1 cellular context compared by ENCODE assay signal in genomic region chr14:104735830-104736642, GRCh38.
TF ChIP-seq lines count a peak whose summit lies in the region.

No MANE protein-coding gene starts in this region.

TF ChIP-seq in K562, 482 proteins besides CTCF, POLR2A, EP300 and RAD21:
- no peak for TF ChIP-seq TCF3 (CRISPR knock-in tag; IDR thresholded peaks at IDR 0.05)
- peak; percentile 53; the same call in 1 of the 2 replicates for TF ChIP-seq POLR2G (IDR thresholded peaks at IDR 0.05; ENCODE audit: low read depth, low read length)
- no peak for TF ChIP-seq MITF (IDR thresholded peaks at IDR 0.05)
